8 cellular contexts compared by ENCODE assay signal in genomic region chr11:19071255-19071654, GRCh38. TPM values are rescaled to one million over a fixed set of nuclear protein-coding genes. Genes with fewer than 3 reads are reported as not detected.
DNase-seq lines count a peak whose midpoint lies in the region; ATAC-seq and TF ChIP-seq lines count a peak whose summit lies in the region.

No MANE protein-coding gene starts in this region.

- no peaks in the 10 kb centered on the region for H3K27me3 ChIP-seq in lung (ENCODE audit: control insufficient read depth, insufficient read depth)

- ATAC-seq in HG03378 (IDR thresholded peaks at IDR 0.05; ENCODE audit: unreplicated experiment) (peak; percentile 99), lung (ENCODE audit: insufficient read depth, low FRiP score) (peak; percentile 83)
- ATAC-seq in activated CD4-positive, alpha-beta T cell treated with anti-CD3 and anti-CD28 coated beads for 36 hours = peak; percentile 93

- H3K4me3 Mint-ChIP-seq in activated CD4-positive, alpha-beta T cell treated with anti-CD3 and anti-CD28 coated beads for 36 hours = peak overlapping the region; percentile 38

- H3K4me3 ChIP-seq in lung = no peak overlapping the region

- peaks cover 4% of the 10 kb centered on the region for H3K4me1 Mint-ChIP-seq in activated CD4-positive, alpha-beta T cell treated with anti-CD3 and anti-CD28 coated beads for 36 hours

- H3K4me1 ChIP-seq in lung (ENCODE audit: control insufficient read depth in 2 of 2, insufficient read depth in 2 of 2, low read length in 2 of 2) = no peaks in the 10 kb centered on the region

- no peak overlapping the region for H3K27ac Mint-ChIP-seq in activated CD4-positive, alpha-beta T cell treated with anti-CD3 and anti-CD28 coated beads for 36 hours

- H3K9me3 ChIP-seq in lung (ENCODE audit: control insufficient read depth in 2 of 2, insufficient read depth in 1 of 2, low read length in 1 of 2) = no peaks in the 10 kb centered on the region

- POLR2A ChIA-PET in activated CD4-positive, alpha-beta T cell treated with anti-CD3 and anti-CD28 coated beads for 36 hours (lab: Charles Lee) = no interaction called here

- DNase-seq in C1 segment of cervical spinal cord (lab: John Stamatoyannopoulos, UW) (peak in 9 of 14 donors; percentile 1 to 51 (median 28)), GM19238 (ENCODE audit: insufficient read length, low spot score) (peak; percentile 30), NCI-H510A (lab: John Stamatoyannopoulos, UW) (peak; percentile 34), dermis blood vessel endothelial cell (peak; percentile 91), lung (ENCODE audit: low spot score) (peak; percentile 72)
- peak; percentile 77 for DNase-seq in activated CD4-positive, alpha-beta T cell treated with anti-CD3 and anti-CD28 coated beads for 36 hours
- DNase-seq in stimulated activated CD8-positive, alpha-beta memory T cell treated with anti-CD3 and anti-CD28 coated beads, Interleukin-12 subunit alpha, Interleukin-12 subunit beta, amount 100 ng/mL, for 4 hours (ENCODE audit: low read depth) = peak; percentile 5

- H3K9me3 Mint-ChIP-seq in activated CD4-positive, alpha-beta T cell treated with anti-CD3 and anti-CD28 coated beads for 36 hours (ENCODE audit: low read depth) = peaks cover 11% of the 10 kb centered on the region

- peaks cover 2% of the 10 kb centered on the region for H3K36me3 Mint-ChIP-seq in activated CD4-positive, alpha-beta T cell treated with anti-CD3 and anti-CD28 coated beads for 36 hours (ENCODE audit: low read depth)

- H3K27me3 Mint-ChIP-seq in activated CD4-positive, alpha-beta T cell treated with anti-CD3 and anti-CD28 coated beads for 36 hours = peaks cover 20% of the 10 kb centered on the region

- H3K27ac ChIP-seq in lung (ENCODE audit: low read depth in 1 of 2, low read length in 1 of 2) = no peak overlapping the region

- intact Hi-C loops in activated CD4-positive, alpha-beta T cell treated with anti-CD3 and anti-CD28 coated beads for 36 hours (cut with DNase I, micrococcal nuclease) = loop anchor here (1.0 to 5.0 kb wide), 6 partner anchors 46 to 834 kb away; partner anchors contain the start of genes E2F8 (in 2 of the 2) and ZDHHC13 (in 1 of the 2)

- TF ChIP-seq CTCF in lung (IDR thresholded peaks at IDR 0.05; ENCODE audit: control extremely low read depth, extremely low read depth) = peak; percentile 95

- WGBS in lung, 2 donors = 5 to 8% methylated on average over 10 to 11 of the region's 11 CpGs

- CTCF ChIA-PET in activated CD4-positive, alpha-beta T cell treated with anti-CD3 and anti-CD28 coated beads for 36 hours (lab: Charles Lee) = interaction anchor here (0.6 to 2.6 kb wide), 40 partner anchors 9 to 994 kb away, joined by 3 to 24 read pairs (median 4); partner anchors contain the start of genes MRGPRX2 and ZDHHC13

- no peaks in the 10 kb centered on the region for H3K36me3 ChIP-seq in lung (ENCODE audit: control insufficient read depth in 2 of 2, insufficient read depth in 2 of 2, low read length in 2 of 2)

RNA-seq across cellular contexts. Expression of gene MRGPRX2, which starts 10.7 kb away (rescaled TPM):
- total RNA-seq in activated CD4-positive, alpha-beta T cell treated with anti-CD3 and anti-CD28 coated beads for 36 hours = not detected
- total RNA-seq in dermis blood vessel endothelial cell (not detected in 2 replicates), lung (not detected)
- polyA plus RNA-seq in lung = not detected

RNA-seq across cellular contexts. Expression of gene ZDHHC13, which starts 45.7 kb away (rescaled TPM):
- total RNA-seq in activated CD4-positive, alpha-beta T cell treated with anti-CD3 and anti-CD28 coated beads for 36 hours = 10 to 100 TPM; 22.9 to 25.9 TPM
- 33.5 and 40.4 TPM in 2 replicates for total RNA-seq in dermis blood vessel endothelial cell
- total RNA-seq in lung = 10 to 100 TPM; 13.5 to 20.0 TPM
- polyA plus RNA-seq in lung = 10 to 100 TPM; 10.6 to 11.3 TPM

Comparison
In these comparisons a context has a peak if more than half of its experiments do, and no peak if none do; other contexts are left out.
1. DNase-seq: peak in every context shown above with its lines; median percentile 91 in dermis blood vessel endothelial cell; 77 in activated CD4-positive, alpha-beta T cell treated with anti-CD3 and anti-CD28 coated beads for 36 hours; 72 in lung; 34 in NCI-H510A; 30 in GM19238; 28 in C1 segment of cervical spinal cord; 5 in stimulated activated CD8-positive, alpha-beta memory T cell treated with anti-CD3 and anti-CD28 coated beads, Interleukin-12 subunit alpha, Interleukin-12 subunit beta, amount 100 ng/mL, for 4 hours.